30 cellular contexts compared by ENCODE assay signal in the genomic region with DNA sequence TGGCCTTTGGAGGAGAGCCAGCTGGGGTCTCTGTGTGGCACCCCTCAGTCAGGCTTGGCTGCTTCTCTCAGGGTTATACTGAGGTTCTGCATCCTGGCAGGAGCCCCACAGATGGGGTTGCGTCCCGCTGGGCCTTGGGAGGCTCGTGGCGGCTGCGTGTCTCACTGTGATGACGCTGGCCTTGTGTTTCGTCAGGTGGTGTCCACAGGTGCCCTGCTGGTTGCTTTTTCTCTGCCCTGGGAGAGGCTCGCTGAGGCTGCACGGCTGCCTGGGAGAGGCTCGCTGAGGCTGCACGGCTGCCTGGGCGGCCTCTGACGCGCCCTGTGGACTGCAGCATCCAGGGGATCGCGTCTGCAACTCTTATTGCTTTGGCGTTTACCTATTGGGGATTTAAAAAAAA.
"Had no signal": no experiment of that assay in that cellular context is flagged by ENCODE, and none has a peak within 500 bp of the region (broad histone marks: within the 10 kb centered on the region; RNA-seq: fewer than 3 reads in every experiment).

No MANE protein-coding gene starts in this region.

- FAIRE-seq: kidney, urothelium cell line had no signal

- H3K36me3 ChIP-seq: cardiac muscle cell, transverse colon had no signal

- H3K27me3 ChIP-seq: ascending aorta, cardiac muscle cell, dorsolateral prefrontal cortex, gastroesophageal sphincter, heart left ventricle, spleen, testis, transverse colon had no signal

- H3K4me3 ChIP-seq: ascending aorta, cardiac muscle cell, coronary artery, dorsolateral prefrontal cortex, gastroesophageal sphincter, heart left ventricle, spleen, testis, transverse colon had no signal

- H3K27ac ChIP-seq: cardiac muscle cell, coronary artery, gastroesophageal sphincter, spleen, testis, transverse colon had no signal

- DNase-seq: activated CD4-positive, alpha-beta T cell treated with anti-CD3 and anti-CD28 coated beads for 36 hours; activated CD4-positive, alpha-beta T cell treated with anti-CD3 and anti-CD28 coated beads, Interleukin-2, amount 50 U/mL, for 48 hours; activated CD4-positive, CD25-positive, alpha-beta regulatory T cell; activated CD8-positive, alpha-beta memory T cell treated with anti-CD3 and anti-CD28 coated beads, Interleukin-2, amount 50 U/mL, for 48 hours; activated gamma-delta T cell; activated naive CD4-positive, alpha-beta T cell treated with anti-CD3 and anti-CD28 coated beads, Interleukin-2, amount 10 ng/mL, durations not matched to agents 7 days and 5 days; activated naive CD8-positive, alpha-beta T cell treated with anti-CD3 and anti-CD28 coated beads, Interleukin-2, amount 10 ng/mL, durations not matched to agents 7 days and 5 days; activated T-cell treated with anti-CD3 and anti-CD28 coated beads, Interleukin-2, amount 50 U/mL, for 24 hours; dorsolateral prefrontal cortex; effector memory CD4-positive, alpha-beta T cell; erythroblast; heart left ventricle; hypothalamus; immature natural killer cell; kidney; left colon; mammary epithelial cell; occipital lobe; posterior cingulate gyrus; right cardiac atrium; spleen; stimulated activated naive CD8-positive, alpha-beta T cell treated with anti-CD3 and anti-CD28 coated beads, Interleukin-15, Interleukin-2, amounts not matched to agents 100 U/mL and 50 U/mL, for 24 hours; T-helper 1 cell; testis; transverse colon had no signal

- ATAC-seq: activated CD4-positive, alpha-beta T cell treated with anti-CD3 and anti-CD28 coated beads for 36 hours; gastroesophageal sphincter; heart left ventricle; right cardiac atrium; stimulated activated naive CD8-positive, alpha-beta T cell treated with anti-CD3 and anti-CD28 coated beads, Interleukin-15, Interleukin-2, amounts not matched to agents 100 U/mL and 50 U/mL, for 24 hours had no signal

- H3K9me3 ChIP-seq: ascending aorta, gastroesophageal sphincter, heart left ventricle, spleen, testis, transverse colon had no signal
